ENCODE assay signal across 18 cellular contexts in genomic region chr6:55632953-55633352, GRCh38. TPM values are rescaled to one million over a fixed set of nuclear protein-coding genes. Genes with fewer than 3 reads are reported as not detected.
DNase-seq lines count a peak whose midpoint lies in the region; ATAC-seq and TF ChIP-seq lines count a peak whose summit lies in the region.
"Had no signal": no experiment of that assay in that cellular context is flagged by ENCODE, and none has a peak within 500 bp of the region (broad histone marks: within the 10 kb centered on the region; RNA-seq: fewer than 3 reads in every experiment).

No MANE protein-coding gene starts in this region.

- H3K27ac ChIP-seq in PC-3 (ENCODE audit: low read length) (peak overlapping the region; percentile 13; the same call in 1 of the 2 replicates), mammary epithelial cell (ENCODE audit: insufficient read depth, low read depth, low read length) (no peak overlapping the region), ovary (no peak overlapping the region), heart left ventricle (no peak overlapping the region), vagina (no peak overlapping the region)
- H3K27ac ChIP-seq: Peyer's patch, SJCRH30 had no signal

- 14% methylated on average over 1 of the region's 1 CpG for WGBS in mammary epithelial cell (ENCODE audit: low coverage, missing lambda C conversion rate)
- WGBS in ovary, 3 donors = 93 to 97% (median 94%) methylated on average over 1 of the region's 1 CpG
- 87 to 99% (median 95%) methylated on average over 1 of the region's 1 CpG for WGBS in heart left ventricle, 4 donors

- DNase-seq in HEK293T (ENCODE audit: extremely low spot score) (no peak), PC-3 (peak; percentile 67), mammary epithelial cell (peak; percentile 62), iris pigment epithelial cell (ENCODE audit: low read depth) (peak; percentile 41), ovary (no peak), heart left ventricle (no peak), vagina (ENCODE audit: extremely low spot score in 2 of 2) (no peak)
- DNase-seq: DMS 273 treated with DMSO at 0.1 percent for 48 hours, HCEC 1CT, NCI-H1105, NCI-H1694, NCI-H2227 treated with DMSO at 0.1 percent for 48 hours, NCI-H524 treated with DMSO at 0.1 percent for 48 hours, Peyer's patch, SJCRH30, SW 1271 had no signal

- H3K4me3 ChIP-seq in PC-3 (ENCODE audit: low read length) (no peak overlapping the region), mammary epithelial cell (replicated peaks in 1 of 3; ENCODE audit: insufficient read depth in 1 of 3, low read depth in 2 of 3, low read length in 3 of 3) (no peak overlapping the region), ovary (no peak overlapping the region), heart left ventricle (no peak overlapping the region), vagina (no peak overlapping the region)
- H3K4me3 ChIP-seq: Peyer's patch, SJCRH30 had no signal

- CTCF ChIA-PET in HEK293T (lab: Yijun Ruan, JAX) = no interaction called here
- CTCF ChIA-PET in PC-3 (lab: Charles Lee) = no interaction called here
- CTCF ChIA-PET in mammary epithelial cell (lab: Charles Lee; ENCODE audit: low non-redundant PET) = no interaction called here

- H4K20me1 ChIP-seq in PC-3 (ENCODE audit: low read length) (no peaks in the 10 kb centered on the region), mammary epithelial cell (ENCODE audit: insufficient read depth, low read length) (no peaks in the 10 kb centered on the region)

- TF ChIP-seq POLR2A in ovary (IDR thresholded peaks at IDR 0.05) = no peak
- TF ChIP-seq POLR2A in heart left ventricle (IDR thresholded peaks at IDR 0.05) = no peak
- no peak for TF ChIP-seq POLR2A in vagina (IDR thresholded peaks at IDR 0.05)

- dilution Hi-C loops in mammary epithelial cell (cut with HindIII; ENCODE audit: low sequenced_read_pairs) = no loop called here

- H3K4me1 ChIP-seq in PC-3 (ENCODE audit: insufficient read depth, low read length) (peaks cover 28% of the 10 kb centered on the region), mammary epithelial cell (ENCODE audit: insufficient read depth, low read length) (peaks cover 8% of the 10 kb centered on the region), ovary (ENCODE audit: insufficient read depth) (no peaks in the 10 kb centered on the region), heart left ventricle (no peaks in the 10 kb centered on the region), vagina (no peaks in the 10 kb centered on the region)
- H3K4me1 ChIP-seq: Peyer's patch had no signal

- no peaks in the 10 kb centered on the region for H3K9me2 ChIP-seq in PC-3 (replicated peaks; ENCODE audit: low read length)

- no peaks in the 10 kb centered on the region for H3K36me3 ChIP-seq in PC-3 (ENCODE audit: low read depth, low read length)
- no peaks in the 10 kb centered on the region for H3K36me3 ChIP-seq in mammary epithelial cell (ENCODE audit: insufficient read depth, low read length)
- no peaks in the 10 kb centered on the region for H3K36me3 ChIP-seq in ovary
- no peaks in the 10 kb centered on the region for H3K36me3 ChIP-seq in heart left ventricle
- H3K36me3 ChIP-seq in vagina = no peaks in the 10 kb centered on the region
- H3K36me3 ChIP-seq: Peyer's patch, SJCRH30 had no signal

- intact Hi-C loops in PC-3 (cut with micrococcal nuclease) (loop anchor here (10.0 kb wide), 2 partner anchors 122 to 162 kb away; no protein-coding TSS in a partner anchor), mammary epithelial cell (cut with micrococcal nuclease) (loop anchor here (5.0 kb wide), 1 partner anchor 234 kb away; no protein-coding TSS in a partner anchor), ovary (cut with DNase I) (no loop called here), heart left ventricle (cut with DNase I) (no loop called here), vagina (cut with DNase I) (no loop called here)

- H2AFZ ChIP-seq in PC-3 (ENCODE audit: low read length) = no peak overlapping the region
- no peak overlapping the region for H2AFZ ChIP-seq in mammary epithelial cell (ENCODE audit: low read depth, low read length)

- H3K9me3 ChIP-seq in PC-3 (ENCODE audit: low read length) (no peaks in the 10 kb centered on the region), mammary epithelial cell (replicated peaks; ENCODE audit: insufficient read depth, low read length) (no peaks in the 10 kb centered on the region), ovary (no peaks in the 10 kb centered on the region), heart left ventricle (peaks cover 0 to 11% (median 0%) of the 10 kb centered on the region in 12 donors), vagina (no peaks in the 10 kb centered on the region)
- H3K9me3 ChIP-seq: Peyer's patch had no signal

- TF ChIP-seq CTCF in PC-3 (conservative IDR thresholded peaks at IDR 0.05; ENCODE audit: low read depth, low read length) = no peak
- no peak for TF ChIP-seq CTCF in mammary epithelial cell (conservative IDR thresholded peaks at IDR 0.05 in 1 of 2, IDR thresholded peaks at IDR 0.05 in 1 of 2; ENCODE audit: extremely low read depth in 1 of 2, insufficient read depth in 1 of 2, low read depth in 1 of 2, low read length in 2 of 2)
- no peak for TF ChIP-seq CTCF in ovary (IDR thresholded peaks at IDR 0.05)
- TF ChIP-seq CTCF in heart left ventricle (IDR thresholded peaks at IDR 0.05) = no peak
- TF ChIP-seq CTCF in vagina (IDR thresholded peaks at IDR 0.05) = no peak

- H3K4me2 ChIP-seq in PC-3 (ENCODE audit: low read length) (peak overlapping the region; percentile 31; the same call in 1 of the 2 replicates), mammary epithelial cell (ENCODE audit: insufficient read depth, low read depth, low read length) (no peak overlapping the region)

- H3K27me3 ChIP-seq in PC-3 (ENCODE audit: low read length) (no peaks in the 10 kb centered on the region), mammary epithelial cell (ENCODE audit: insufficient read depth, low read length) (no peaks in the 10 kb centered on the region), ovary (no peaks in the 10 kb centered on the region), heart left ventricle (no peaks in the 10 kb centered on the region), vagina (no peaks in the 10 kb centered on the region)
- H3K27me3 ChIP-seq: Peyer's patch, SJCRH30 had no signal

- no peaks in the 10 kb centered on the region for H3K79me2 ChIP-seq in PC-3 (ENCODE audit: low read length)
- no peaks in the 10 kb centered on the region for H3K79me2 ChIP-seq in mammary epithelial cell (ENCODE audit: insufficient read depth, low read length)

- POLR2A ChIA-PET in HEK293T (lab: Yijun Ruan, JAX) (no interaction called here), PC-3 (lab: Charles Lee; ENCODE audit: unreplicated experiment) (no interaction called here)

- no peak for TF ChIP-seq EP300 in ovary (IDR thresholded peaks at IDR 0.05)

- H3F3A ChIP-seq in PC-3 (ENCODE audit: low read length, unreplicated experiment) = peaks cover 5% of the 10 kb centered on the region

- H3K9ac ChIP-seq in PC-3 (ENCODE audit: low read length) (no peak overlapping the region), mammary epithelial cell (ENCODE audit: insufficient read depth, low read length) (no peak overlapping the region)

- in situ Hi-C loops in mammary epithelial cell (cut with MboI; ENCODE audit: low sequenced_read_pairs in 2 of 2) = no loop called here

- BruUV-seq in PC-3 (replicated peaks; lab: Mats Ljungman, UMichigan) (no TSS peak), mammary epithelial cell (replicated peaks; lab: Mats Ljungman, UMichigan) (no TSS peak)

- peak; percentile 38; the same call in 1 of the 2 replicates for ATAC-seq in PC-3
- no peak for ATAC-seq in heart left ventricle
- no peak for ATAC-seq in HG03097 (IDR thresholded peaks at IDR 0.05; ENCODE audit: low FRiP score, unreplicated experiment)

TF ChIP-seq in HEK293T, 16 proteins besides CTCF, POLR2A, EP300 and RAD21:
- TF ChIP-seq L3MBTL2 (conservative IDR thresholded peaks at IDR 0.05) = no peak
- TF ChIP-seq PKNOX1 (IDR thresholded peaks at IDR 0.05) = 0 out of 2 replicates have a peak, but pooled peaks have one; percentile 12
TF ChIP-seq in HEK293T: peak in this region for 1.

RNA-seq across cellular contexts. Expression of gene HMGCLL1, which starts 54.0 kb away (rescaled TPM):
- total RNA-seq in PC-3 (2014; rRNA removed) (not detected in 2 replicates), mammary epithelial cell (1 to 10 TPM in 1 of 2 donors, not detected in 1; 1.2 TPM), ovary (1 to 10 TPM in 2 of 7 donors, under 1 TPM in 3, not detected in 2; 0.12 to 2.5 (median 0.67) TPM), heart left ventricle (1 to 10 TPM in 4 of 9 donors, under 1 TPM in 5; 0.44 to 1.6 (median 0.89) TPM), vagina (1.7 TPM)
- polyA plus RNA-seq in mammary epithelial cell (not detected), ovary (1 to 10 TPM in 1 of 2 donors, under 1 TPM in 1; 0.39 to 3.1 TPM), heart left ventricle (under 1 TPM; 0.38 to 0.46 TPM)
- polyA minus RNA-seq in mammary epithelial cell = not detected
- total RNA-seq: SJCRH30 had no signal
- polyA plus RNA-seq: CD14-positive monocyte had no signal

Comparison
In these comparisons a context has a peak if more than half of its experiments do, and no peak if none do; other contexts are left out.
1. DNase-seq: peak in PC-3 (single experiment), mammary epithelial cell (single experiment) and iris pigment epithelial cell (single experiment); none in HEK293T (single experiment), ovary (0 of 5), heart left ventricle (0 of 5) and vagina (0 of 2).
2. intact Hi-C loops: an anchor here in PC-3 (10.0 kb wide) and mammary epithelial cell (5.0 kb wide); none called in ovary, heart left ventricle and vagina.